ENCODE assay signal across 1 cellular context in genomic region chr19:51511353-51511752, GRCh38.
TF ChIP-seq lines count a peak whose summit lies in the region.

No MANE protein-coding gene starts in this region.

TF ChIP-seq in H1, 55 proteins besides CTCF, POLR2A, EP300 and RAD21:
- TF ChIP-seq CEBPB (IDR thresholded peaks at IDR 0.05; ENCODE audit: low read depth, low read length): no peak
- TF ChIP-seq ATF3 (IDR thresholded peaks at IDR 0.05; ENCODE audit: insufficient read depth, low read depth, low read length): no peak
- no peak for TF ChIP-seq POLR2AphosphoS5 (IDR thresholded peaks at IDR 0.05; ENCODE audit: low read depth, low read length)
- TF ChIP-seq EZH2 (IDR thresholded peaks at IDR 0.05; ENCODE audit: low read depth, low read length, severe bottlenecking): no peak
- no peak for TF ChIP-seq SP4 (IDR thresholded peaks at IDR 0.05; ENCODE audit: low read length)
TF ChIP-seq in H1: peak in this region for 0.
